In genomic region chr1:199693724-199694123, GRCh38 we compare ENCODE assay signal across 19 cellular contexts.
DNase-seq lines count a peak whose midpoint lies in the region; ATAC-seq, FAIRE-seq and TF ChIP-seq lines count a peak whose summit lies in the region.
"Had no signal": no experiment of that assay in that cellular context is flagged by ENCODE, and none has a peak within 500 bp of the region (broad histone marks: within the 10 kb centered on the region; RNA-seq: fewer than 3 reads in every experiment).

No MANE protein-coding gene starts in this region.

- H3K9ac ChIP-seq in HepG2 (ENCODE audit: insufficient read depth, low read depth, low read length) (no peak overlapping the region), IMR-90 (ENCODE audit: low read depth, low read length) (no peak overlapping the region)
- H3K9ac ChIP-seq: BLaER1 treated with 17β-estradiol and CSF1 and Interleukin-3, amounts not matched to agents 10 nM and 100 nM had no signal

- H3K27me3 ChIP-seq in HepG2 (ENCODE audit: control insufficient read depth in 1 of 2, insufficient read depth in 2 of 2, low read length in 2 of 2) (no peaks in the 10 kb centered on the region; a peak in 1 of 5 replicates), right lobe of liver (no peaks in the 10 kb centered on the region), IMR-90 (ENCODE audit: control insufficient read depth, insufficient read depth, low read length) (no peaks in the 10 kb centered on the region)
- H3K27me3 ChIP-seq: BLaER1 treated with 17β-estradiol and CSF1 and Interleukin-3, amounts not matched to agents 10 nM and 100 nM had no signal

- no peak overlapping the region for H4K5ac ChIP-seq in IMR-90 (ENCODE audit: low read depth, low read length)

- H2BK20ac ChIP-seq in IMR-90 (ENCODE audit: low read depth, low read length) = no peak overlapping the region

- dilution Hi-C loops in IMR-90 (cut with HindIII; ENCODE audit: low sequenced_read_pairs, unreplicated experiment) = no loop called here

- TF ChIP-seq CTCF in HepG2 (CRISPR knock-in tag; IDR thresholded peaks at IDR 0.05) = no peak
- TF ChIP-seq CTCF in right lobe of liver (IDR thresholded peaks at IDR 0.05) = no peak
- TF ChIP-seq CTCF in IMR-90 (conservative IDR thresholded peaks at IDR 0.05; ENCODE audit: low read depth, low read length) = no peak
- no peak for TF ChIP-seq CTCF in mucosa of descending colon (IDR thresholded peaks at IDR 0.05)

- H3K4me2 ChIP-seq in HepG2 (ENCODE audit: low read depth, low read length) = no peak overlapping the region
- H3K4me2 ChIP-seq in IMR-90 (ENCODE audit: low read depth, low read length) = no peak overlapping the region
- H3K4me2 ChIP-seq: A549; BLaER1 treated with 17β-estradiol and CSF1 and Interleukin-3, amounts not matched to agents 10 nM and 100 nM had no signal

- no peak overlapping the region for H3K56ac ChIP-seq in IMR-90 (ENCODE audit: extremely low read depth, insufficient read depth, low read length)

- TF ChIP-seq EP300 in HepG2 (IDR thresholded peaks at IDR 0.05; ENCODE audit: low read depth in 2 of 2, low read length in 2 of 2) (no peak), HepG2 (CRISPR knock-in tag; IDR thresholded peaks at IDR 0.05; ENCODE audit: borderline replicate concordance) (no peak)

- FAIRE-seq in HepG2 (lab: Jason Lieb, UNC) = no peak
- FAIRE-seq: A549, D721Med, G401.6, GM12891 had no signal

- no peaks in the 10 kb centered on the region for H4K20me1 ChIP-seq in HepG2 (ENCODE audit: insufficient read depth, low read length)
- no peaks in the 10 kb centered on the region for H4K20me1 ChIP-seq in IMR-90 (ENCODE audit: insufficient read depth, low read length)
- H4K20me1 ChIP-seq: BLaER1 treated with 17β-estradiol and CSF1 and Interleukin-3, amounts not matched to agents 10 nM and 100 nM had no signal

- H2AFZ ChIP-seq in HepG2 (ENCODE audit: low read length) (no peak overlapping the region), IMR-90 (replicated peaks; ENCODE audit: low read length, poor library complexity) (no peak overlapping the region)

- intact Hi-C loops in HepG2 (cut with micrococcal nuclease; ENCODE audit: unreplicated experiment) = no loop called here
- intact Hi-C loops in right lobe of liver (cut with DNase I) = no loop called here
- intact Hi-C loops in IMR-90 (cut with micrococcal nuclease) = no loop called here
- intact Hi-C loops in mucosa of descending colon (cut with DNase I, micrococcal nuclease) = no loop called here

- POLR2A ChIA-PET in HepG2 (lab: Yijun Ruan, JAX) = no interaction called here
- POLR2A ChIA-PET in IMR-90 (lab: Charles Lee; ENCODE audit: unreplicated experiment) = no interaction called here

- no peaks in the 10 kb centered on the region for H3K4me1 ChIP-seq in HepG2 (ENCODE audit: insufficient read depth, low read length)
- H3K4me1 ChIP-seq in right lobe of liver = no peaks in the 10 kb centered on the region
- H3K4me1 ChIP-seq in IMR-90 (ENCODE audit: control insufficient read depth, insufficient read depth, low read length) = peaks cover 5% of the 10 kb centered on the region
- no peaks in the 10 kb centered on the region for H3K4me1 ChIP-seq in mucosa of descending colon (ENCODE audit: low read depth)
- H3K4me1 ChIP-seq: Caco-2 had no signal

- no peak overlapping the region for H2BK5ac ChIP-seq in IMR-90 (ENCODE audit: low read depth, low read length, poor library complexity, severe bottlenecking)

- H2BK15ac ChIP-seq in IMR-90 (ENCODE audit: low read depth, low read length) = no peak overlapping the region

- no peak overlapping the region for H3K4ac ChIP-seq in IMR-90 (ENCODE audit: low read depth, low read length)

- H2BK120ac ChIP-seq in IMR-90 (ENCODE audit: low read depth, low read length) = no peak overlapping the region

- CTCF ChIA-PET in HepG2 (lab: Yijun Ruan, JAX; ENCODE audit: low intra/inter-chr PET ratio, low total read pairs) (no interaction called here), IMR-90 (lab: Yijun Ruan, JAX) (interaction anchor here (0.7 kb wide), 1 partner anchor 17 kb away, joined by 3 read pairs; no protein-coding TSS in a partner anchor)

- WGBS in HepG2 (ENCODE audit: low lambda C conversion rate) = 1% methylated on average over 2 of the region's 2 CpGs
- WGBS in right lobe of liver (ENCODE audit: insufficient coverage, low coverage, low lambda C conversion rate, missing lambda C conversion rate) = 91% methylated on average over 2 of the region's 2 CpGs
- WGBS in IMR-90 (ENCODE audit: extremely low coverage in 2 of 2, insufficient read length in 1 of 2), 2 experiments = no CpG with 5 or more reads among the region's 2 CpGs

- H4K8ac ChIP-seq in IMR-90 (ENCODE audit: low read depth in 2 of 2, low read length in 2 of 2) = no peak overlapping the region

- H3K9me1 ChIP-seq in IMR-90 (ENCODE audit: insufficient read depth, low read length) = no peaks in the 10 kb centered on the region; the same call in 1 of the 2 replicates

- no TSS peak for BruUV-seq in HepG2 (replicated peaks; lab: Mats Ljungman, UMichigan)
- BruUV-seq in IMR-90 (replicated peaks; lab: Mats Ljungman, UMichigan) = no TSS peak

- H3K4me3 ChIP-seq in HepG2 (replicated peaks in 1 of 3; ENCODE audit: insufficient read depth in 1 of 3, low read depth in 2 of 3, low read length in 3 of 3) (no peak overlapping the region), right lobe of liver (no peak overlapping the region), IMR-90 (ENCODE audit: insufficient read depth, low read depth, low read length) (no peak overlapping the region), mucosa of descending colon (no peak overlapping the region)
- H3K4me3 ChIP-seq: A549; BLaER1 treated with 17β-estradiol and CSF1 and Interleukin-3, amounts not matched to agents 10 nM and 100 nM had no signal

- no peak for ATAC-seq in HepG2
- ATAC-seq in right lobe of liver = no peak
- no peak for ATAC-seq in IMR-90 (ENCODE audit: low read depth)
- ATAC-seq in mucosa of descending colon = no peak
- ATAC-seq in GM18520 (IDR thresholded peaks at IDR 0.05; ENCODE audit: unreplicated experiment) = no peak
- ATAC-seq: A549; CD8-positive, alpha-beta T cell had no signal

- TF ChIP-seq RAD21 in HepG2 (CRISPR knock-in tag; IDR thresholded peaks at IDR 0.05) (no peak), IMR-90 (IDR thresholded peaks at IDR 0.05; ENCODE audit: low read length) (no peak)

- in situ Hi-C loops in HepG2 (cut with HindIII; ENCODE audit: extremely low pct_ligation_motif_present, low pct_unique_long_range_greater_than_20kb) (loop anchor here (25.0 kb wide), 1 partner anchor 569 kb away; no protein-coding TSS in a partner anchor), IMR-90 (cut with MboI; ENCODE audit: low sequenced_read_pairs) (no loop called here)

- H3K27ac ChIP-seq in HepG2 (ENCODE audit: extremely low read length, insufficient read depth, low read length) (no peak overlapping the region), right lobe of liver (no peak overlapping the region), IMR-90 (ENCODE audit: insufficient read depth, low read length) (no peak overlapping the region)
- H3K27ac ChIP-seq: 22Rv1; A549; BLaER1 treated with 17β-estradiol and CSF1 and Interleukin-3, amounts not matched to agents 10 nM and 100 nM; C4-2B had no signal

- H3K79me1 ChIP-seq in IMR-90 (ENCODE audit: low read depth in 1 of 2, low read length in 2 of 2) = no peaks in the 10 kb centered on the region

- H2AK9ac ChIP-seq in IMR-90 (replicated peaks; ENCODE audit: low read depth, low read length, poor library complexity) = no peak overlapping the region

- no peak overlapping the region; the same call in 1 of the 2 replicates for H3K14ac ChIP-seq in IMR-90 (replicated peaks; ENCODE audit: low read depth, low read length)

- no peaks in the 10 kb centered on the region for H3K79me2 ChIP-seq in HepG2 (ENCODE audit: insufficient read depth, low read length)

- H3K9me3 ChIP-seq in HepG2 (ENCODE audit: low read length) (no peaks in the 10 kb centered on the region), right lobe of liver (no peaks in the 10 kb centered on the region), IMR-90 (ENCODE audit: control insufficient read depth, insufficient read depth, low read length) (no peaks in the 10 kb centered on the region), mucosa of descending colon (no peaks in the 10 kb centered on the region)
- H3K9me3 ChIP-seq: A549; BLaER1 treated with 17β-estradiol and CSF1 and Interleukin-3, amounts not matched to agents 10 nM and 100 nM; Caco-2 had no signal

- H4K91ac ChIP-seq in IMR-90 (ENCODE audit: insufficient read depth, low read depth, low read length) = no peak overlapping the region

- H3K36me3 ChIP-seq in HepG2 (replicated peaks in 1 of 2; ENCODE audit: control insufficient read depth in 1 of 2, insufficient read depth in 2 of 2, low read length in 2 of 2) (no peaks in the 10 kb centered on the region), right lobe of liver (no peaks in the 10 kb centered on the region), IMR-90 (ENCODE audit: control insufficient read depth, insufficient read depth, low read length) (no peaks in the 10 kb centered on the region), mucosa of descending colon (ENCODE audit: low read depth) (no peaks in the 10 kb centered on the region)
- H3K36me3 ChIP-seq: BLaER1 treated with 17β-estradiol and CSF1 and Interleukin-3, amounts not matched to agents 10 nM and 100 nM had no signal

- no peak for TF ChIP-seq POLR2A in HepG2 (IDR thresholded peaks at IDR 0.05; ENCODE audit: insufficient read depth in 1 of 2, low read depth in 2 of 2, low read length in 2 of 2)
- TF ChIP-seq POLR2A in right lobe of liver (IDR thresholded peaks at IDR 0.05) = no peak
- no peak for TF ChIP-seq POLR2A in IMR-90 (IDR thresholded peaks at IDR 0.05; ENCODE audit: low read depth, low read length)

- H3K23ac ChIP-seq in IMR-90 (ENCODE audit: low read depth, low read length) = no peak overlapping the region

- H3K18ac ChIP-seq in IMR-90 (ENCODE audit: low read depth, low read length) = no peak overlapping the region

- DNase-seq in HepG2 (ENCODE audit: low spot score) (no peak), right lobe of liver (no peak), IMR-90 (no peak), mucosa of descending colon (no peak)
- DNase-seq: AML-193; Caco-2; Calu3; CD4-positive, alpha-beta T cell; CD8-positive, alpha-beta T cell; DMS79 treated with DMSO at 0.1 percent for 48 hours; GF-D8 had no signal

- H2AK5ac ChIP-seq in IMR-90 (ENCODE audit: low read depth, low read length) = peak overlapping the region; percentile 24; the same call in 1 of the 2 replicates

TF ChIP-seq in HepG2, 621 proteins besides CTCF, POLR2A, EP300 and RAD21:
- TF ChIP-seq ATF7 (IDR thresholded peaks at IDR 0.05) = peak; percentile 87
- TF ChIP-seq ATF7 (CRISPR knock-in tag; IDR thresholded peaks at IDR 0.05) = no peak
- TF ChIP-seq ZIK1 (CRISPR knock-in tag; IDR thresholded peaks at IDR 0.05; ENCODE audit: borderline replicate concordance, low read depth) = no peak

TF ChIP-seq in IMR-90, 13 proteins besides CTCF, POLR2A, EP300 and RAD21:
- TF ChIP-seq MAFK (IDR thresholded peaks at IDR 0.05; ENCODE audit: low read depth, low read length) (no peak), USF2 (IDR thresholded peaks at IDR 0.05; ENCODE audit: low read depth, low read length) (no peak)
